Comparison of ENCODE assay signal across 20 cellular contexts in genomic region chr12:29962276-29963035, GRCh38.
"Had no signal": no experiment of that assay in that cellular context is flagged by ENCODE, and none has a peak within 500 bp of the region (broad histone marks: within the 10 kb centered on the region; RNA-seq: fewer than 3 reads in every experiment).

No MANE protein-coding gene starts in this region.

- H3K4me1 ChIP-seq: SJCRH30 had no signal

- H3K36me3 ChIP-seq: MG63, SJCRH30 had no signal

- H3K27ac ChIP-seq: SJCRH30, SK-N-MC had no signal

- ATAC-seq: HepG2, Right ventricle myocardium inferior had no signal

- H3K4me3 ChIP-seq: MG63, SJCRH30, SK-N-MC had no signal

- H3K9me3 ChIP-seq: MG63, SJCRH30 had no signal

- DNase-seq: IMR-90, Karpas-422, KG1, MG63, NCI-H1092 treated with DMSO at 0.1 percent for 48 hours, NCI-H1436, NCI-H187, NCI-H2029, NCI-H2081 treated with DMSO at 0.1 percent for 48 hours, NCI-H226, NCI-H446, NCI-H510A, NCI-H524 treated with DMSO at 0.1 percent for 48 hours, NCI-H69, NCI-H774, SHP77 treated with DMSO at 0.1 percent for 48 hours, SJCRH30 had no signal
